In genomic region chr10:93951905-93952304, GRCh38 we compare ENCODE assay signal across 28 cellular contexts. TPM values are rescaled to one million over a fixed set of nuclear protein-coding genes. Genes with fewer than 3 reads are reported as not detected.
"Had no signal": no experiment of that assay in that cellular context is flagged by ENCODE, and none has a peak within 500 bp of the region (broad histone marks: within the 10 kb centered on the region; RNA-seq: fewer than 3 reads in every experiment).

No MANE protein-coding gene starts in this region.

- H3K9me3 Mint-ChIP-seq: naive thymus-derived CD8-positive, alpha-beta T cell; nephron; neural progenitor cell; stimulated activated naive B cell treated with anti-CD40 and anti-IgM and Interleukin-4, amounts not matched to agents 10 μg/mL and 1 μg/mL and 100 μg/mL, for 72 hours had no signal

- FAIRE-seq: keratinocyte, urothelium cell line had no signal

- H3K4me3 Mint-ChIP-seq: naive thymus-derived CD8-positive, alpha-beta T cell; nephron; neural progenitor cell; stimulated activated naive B cell treated with anti-CD40 and anti-IgM and Interleukin-4, amounts not matched to agents 10 μg/mL and 1 μg/mL and 100 μg/mL, for 72 hours had no signal

- H3K36me3 Mint-ChIP-seq: neural progenitor cell; stimulated activated naive B cell treated with anti-CD40 and anti-IgM and Interleukin-4, amounts not matched to agents 10 μg/mL and 1 μg/mL and 100 μg/mL, for 72 hours had no signal

- H3K4me1 Mint-ChIP-seq: naive thymus-derived CD8-positive, alpha-beta T cell; stimulated activated naive B cell treated with anti-CD40 and anti-IgM and Interleukin-4, amounts not matched to agents 10 μg/mL and 1 μg/mL and 100 μg/mL, for 72 hours had no signal

- ATAC-seq: left colon; lower lobe of right lung; naive thymus-derived CD8-positive, alpha-beta T cell; psoas muscle; sciatic nerve; stimulated activated naive B cell treated with anti-CD40 and anti-IgM and Interleukin-4, amounts not matched to agents 10 μg/mL and 1 μg/mL and 100 μg/mL, for 72 hours; stimulated activated naive CD8-positive, alpha-beta T cell treated with anti-CD3 and anti-CD28 coated beads, Interleukin-15, Interleukin-2, amounts not matched to agents 100 U/mL and 50 U/mL, for 24 hours; upper lobe of right lung had no signal

- H3K27ac Mint-ChIP-seq: naive thymus-derived CD8-positive, alpha-beta T cell; neural progenitor cell; stimulated activated naive B cell treated with anti-CD40 and anti-IgM and Interleukin-4, amounts not matched to agents 10 μg/mL and 1 μg/mL and 100 μg/mL, for 72 hours had no signal

- DNase-seq: head of caudate nucleus; hippocampal formation; kidney glomerular epithelial cell; left colon; lower lobe of right lung; mammary epithelial cell; mesenchymal stem cell; naive thymus-derived CD8-positive, alpha-beta T cell; occipital lobe; psoas muscle; stimulated activated CD4-positive, alpha-beta T cell treated with anti-CD3 and anti-CD28 coated beads, Interleukin-12 subunit alpha, Interleukin-12 subunit beta, amount 100 ng/mL, for 4 hours; stimulated activated CD4-positive, alpha-beta T cell treated with anti-CD3 and anti-CD28 coated beads, Interleukin-15, amount 100 ng/mL, for 24 hours; stimulated activated CD4-positive, alpha-beta T cell treated with anti-CD3 and anti-CD28 coated beads, Interleukin-2, amount 100 ng/mL, for 24 hours; stimulated activated CD4-positive, alpha-beta T cell treated with anti-CD3 and anti-CD28 coated beads, Interleukin-4, amount 100 ng/mL, for 1 hour; stimulated activated naive B cell treated with anti-CD40 and anti-IgM and Interleukin-4, amounts not matched to agents 10 μg/mL and 1 μg/mL and 100 μg/mL, for 72 hours; stimulated activated naive CD8-positive, alpha-beta T cell treated with anti-CD3 and anti-CD28 coated beads, Interleukin-15, Interleukin-2, amounts not matched to agents 100 U/mL and 50 U/mL, for 24 hours; stomach; testis; thyroid gland; transverse colon; upper lobe of right lung had no signal

- H3K27me3 ChIP-seq: neural progenitor cell, neutrophil, stomach, testis, thyroid gland, transverse colon, upper lobe of right lung had no signal

- H3K4me3 ChIP-seq: lower lobe of right lung, neural progenitor cell, psoas muscle, skin epidermis, stomach, testis, thyroid gland, transverse colon, upper lobe of right lung had no signal

- H3K36me3 ChIP-seq: lower lobe of right lung, neural progenitor cell, neutrophil, stomach, thyroid gland, transverse colon, upper lobe of right lung had no signal

RNA-seq across cellular contexts. Expression of gene PLCE1, which starts 41.8 kb away (rescaled TPM):
- total RNA-seq: naive thymus-derived CD8-positive, alpha-beta T cell had no signal
